ENCODE assay signal across 18 cellular contexts in the genomic region with DNA sequence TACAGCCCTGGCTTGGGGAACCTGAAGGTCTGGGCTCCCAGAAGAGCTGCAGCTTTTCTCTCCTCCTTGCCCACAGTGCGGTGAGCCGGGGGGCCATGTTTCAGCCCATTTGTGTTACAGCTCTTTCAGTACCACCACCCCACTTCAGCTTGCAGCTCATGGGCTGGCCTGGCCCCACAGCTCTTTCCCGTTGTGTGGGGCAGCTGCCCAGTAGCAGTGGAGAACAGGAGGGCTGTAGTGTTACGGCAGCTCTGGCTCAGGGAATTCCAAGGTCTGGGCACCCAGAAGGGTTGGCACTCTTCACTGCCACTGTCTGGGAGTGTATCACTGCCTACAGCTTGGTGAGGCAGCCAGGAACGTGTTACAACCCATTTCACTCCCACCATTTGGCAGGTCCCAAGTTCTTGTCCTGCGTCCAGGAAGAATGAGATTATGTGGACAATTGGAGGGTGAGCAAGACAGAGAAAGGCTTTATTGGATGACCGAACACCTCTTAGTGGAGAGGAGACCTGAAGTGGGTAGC.
DNase-seq lines count a peak whose midpoint lies in the region; ATAC-seq and TF ChIP-seq lines count a peak whose summit lies in the region.
"Had no signal": no experiment of that assay in that cellular context is flagged by ENCODE, and none has a peak within 500 bp of the region (broad histone marks: within the 10 kb centered on the region; RNA-seq: fewer than 3 reads in every experiment).

No MANE protein-coding gene starts in this region.

- H3K4me3 ChIP-seq in cardiac muscle cell, result no peak overlapping the region
- no peak overlapping the region for H3K4me3 ChIP-seq in mucosa of rectum (ENCODE audit: low read length in 2 of 2)
- H3K4me3 ChIP-seq in transverse colon, result no peak overlapping the region
- H3K4me3 ChIP-seq: SJSA1 had no signal

- intact Hi-C loops in transverse colon (cut with DNase I; ENCODE audit: low total_unique reads), result no loop called here

- TF ChIP-seq POLR2A in transverse colon (IDR thresholded peaks at IDR 0.05), result no peak

- H3K27me3 ChIP-seq in cardiac muscle cell (no peaks in the 10 kb centered on the region), mucosa of rectum (ENCODE audit: control insufficient read depth in 2 of 2, insufficient read depth in 2 of 2, low read length in 2 of 2) (no peaks in the 10 kb centered on the region), transverse colon (no peaks in the 10 kb centered on the region)
- H3K27me3 ChIP-seq: SJSA1 had no signal

- H3K4me1 ChIP-seq in cardiac muscle cell (ENCODE audit: low read depth), result peaks cover 76% of the 10 kb centered on the region
- peaks cover 14 to 30% of the 10 kb centered on the region in 2 donors for H3K4me1 ChIP-seq in mucosa of rectum (ENCODE audit: control insufficient read depth in 2 of 2, insufficient read depth in 2 of 2, low read length in 2 of 2)
- H3K4me1 ChIP-seq in transverse colon, result peaks cover 14 to 59% (median 32%) of the 10 kb centered on the region in 4 donors
- H3K4me1 ChIP-seq: SJSA1 had no signal

- H3K36me3 ChIP-seq in cardiac muscle cell (no peaks in the 10 kb centered on the region), mucosa of rectum (ENCODE audit: control insufficient read depth in 2 of 2, insufficient read depth in 2 of 2, low read length in 2 of 2) (no peaks in the 10 kb centered on the region), transverse colon (no peaks in the 10 kb centered on the region)
- H3K36me3 ChIP-seq: SJSA1 had no signal

- POLR2A ChIA-PET in HEK293T (lab: Yijun Ruan, JAX), result no interaction called here

- in situ Hi-C loops in G401 (cut with HindIII; ENCODE audit: low sequenced_read_pairs), result no loop called here
- in situ Hi-C loops in transverse colon (cut with MboI; ENCODE audit: low pct_ligation_motif_present in 1 of 4, low pct_unique_long_range_greater_than_20kb in 1 of 4, low sequenced_read_pairs in 3 of 4), result no loop called here

- 94% methylated on average over 7 of the region's 7 CpGs; no CpG with 5 or more reads in 1 of the 2 donors for WGBS in transverse colon (ENCODE audit: low coverage in 1 of 2), 2 donors

- peak overlapping the region; percentile 84 for H3K27ac ChIP-seq in cardiac muscle cell
- H3K27ac ChIP-seq in mucosa of rectum (ENCODE audit: low read depth in 2 of 2, low read length in 2 of 2), result peak overlapping the region; percentile 5 to 62
- H3K27ac ChIP-seq in transverse colon, result peak overlapping the region in 3 of 4 donors; percentile 60 to 61 (median 60)
- H3K27ac ChIP-seq: SJSA1 had no signal

- no peak overlapping the region for H3K9ac ChIP-seq in mucosa of rectum (ENCODE audit: low read depth in 1 of 2, low read length in 2 of 2)

- H3K9me3 ChIP-seq in cardiac muscle cell (ENCODE audit: low read depth) (no peaks in the 10 kb centered on the region), mucosa of rectum (ENCODE audit: control insufficient read depth in 2 of 2, low read length in 2 of 2) (no peaks in the 10 kb centered on the region), transverse colon (no peaks in the 10 kb centered on the region)
- H3K9me3 ChIP-seq: SJSA1 had no signal

- TF ChIP-seq EP300 in transverse colon (IDR thresholded peaks at IDR 0.05; ENCODE audit: low read depth), result no peak

- DNase-seq in G401 (ENCODE audit: low spot score) (peak; percentile 68), cardiac muscle cell (ENCODE audit: low read depth in 1 of 2, low spot score in 1 of 2) (no peak), transverse colon (no peak), HEK293T (ENCODE audit: extremely low spot score) (no peak), GM10266 (ENCODE audit: extremely low spot score) (no peak)
- DNase-seq: DMS 273 treated with DMSO at 0.1 percent for 48 hours; GF-D8; GOT3; KBM-7; MV-4-11; NCI-H1417; NCI-H1930; NCI-H526 treated with DMSO at 0.1 percent for 48 hours; NK-92 treated with Interleukin-12 subunit alpha and Interleukin-12 subunit beta, amount 100 ng/mL, for 24 hours; RPMI8226 had no signal

- ATAC-seq in GM18861 (IDR thresholded peaks at IDR 0.05; ENCODE audit: unreplicated experiment), result no peak

- CTCF ChIA-PET in HEK293T (lab: Yijun Ruan, JAX), result no interaction called here

- TF ChIP-seq CTCF in cardiac muscle cell (IDR thresholded peaks at IDR 0.05; ENCODE audit: low read depth, low read length) (no peak), transverse colon (IDR thresholded peaks at IDR 0.05) (no peak), GM10266 (IDR thresholded peaks at IDR 0.05; ENCODE audit: control insufficient read depth, insufficient read depth, low read depth, missing control alignments) (no peak)

TF ChIP-seq in HEK293T, 16 proteins besides CTCF, POLR2A, EP300 and RAD21:
- TF ChIP-seq SUZ12 (IDR thresholded peaks at IDR 0.05), result no peak

Comparison
In these comparisons a context has a peak if more than half of its experiments do, and no peak if none do; other contexts are left out.
1. H3K27ac ChIP-seq: peak in every context shown above with its lines; median percentile 84 in cardiac muscle cell; 60 in transverse colon; 34 in mucosa of rectum.